Comparison of ENCODE assay signal across 8 cellular contexts in genomic region chr17:4249452-4250029, GRCh38. TPM values are rescaled to one million over a fixed set of nuclear protein-coding genes. Genes with fewer than 3 reads are reported as not detected.
DNase-seq lines count a peak whose midpoint lies in the region; ATAC-seq, FAIRE-seq and TF ChIP-seq lines count a peak whose summit lies in the region.

No MANE protein-coding gene starts in this region.

- H4K20me1 ChIP-seq in OCI-LY3 (ENCODE audit: insufficient read depth, low read length) = peaks cover 13% of the 10 kb centered on the region

- FAIRE-seq in GM12891 (lab: Jason Lieb, UNC) = peak; percentile 31

- peaks cover 66% of the 10 kb centered on the region for H3K79me2 ChIP-seq in OCI-LY3 (ENCODE audit: low read length)

- WGBS in neuronal stem cell (ENCODE audit: extremely low coverage in 2 of 2, insufficient read length in 2 of 2, insufficient replicate concordance in 1 of 2), 2 donors = no CpG with 5 or more reads among the region's 4 CpGs

- DNase-seq in AG04449 (ENCODE audit: low read depth, low spot score) (no peak), GM12891 (ENCODE audit: insufficient read length, low spot score) (peak; percentile 35), choroid plexus epithelial cell (ENCODE audit: low read depth) (peak; percentile 70), neuronal stem cell (ENCODE audit: low spot score) (peak; percentile 8), NCI-H1105 (lab: John Stamatoyannopoulos, UW) (no peak)

- H3K36me3 ChIP-seq in OCI-LY3 (replicated peaks; ENCODE audit: low read depth, low read length) = no peaks in the 10 kb centered on the region
- H3K36me3 ChIP-seq in neuronal stem cell (replicated peaks in 1 of 2; ENCODE audit: control insufficient read depth in 2 of 2, insufficient read depth in 2 of 2, low read length in 2 of 2) = peaks cover 5 to 28% of the 10 kb centered on the region in 2 donors

- no peak overlapping the region for H3K4me3 ChIP-seq in AG04449 (ENCODE audit: low read depth, low read length)
- H3K4me3 ChIP-seq in OCI-LY3 (ENCODE audit: low read length) = no peak overlapping the region
- no peak overlapping the region for H3K4me3 ChIP-seq in choroid plexus epithelial cell (ENCODE audit: low read depth, low read length)
- H3K4me3 ChIP-seq in neuronal stem cell (ENCODE audit: low read length in 2 of 2) = no peak overlapping the region

- no peak overlapping the region for H3K18ac ChIP-seq in neuronal stem cell (ENCODE audit: low read length)

- H3K27ac ChIP-seq in OCI-LY3 (ENCODE audit: low read length) = no peak overlapping the region
- H3K27ac ChIP-seq in neuronal stem cell (replicated peaks; ENCODE audit: low read length) = no peak overlapping the region

- CTCF ChIA-PET in AG04449 (lab: Yijun Ruan, JAX) = interaction anchor here (0.8 to 7.4 kb wide), 19 partner anchors 9 to 147 kb away, joined by 3 to 72 read pairs (median 7); partner anchors contain the start of gene ANKFY1

- no peak overlapping the region for H3K9ac ChIP-seq in OCI-LY3 (ENCODE audit: low read length)
- H3K9ac ChIP-seq in neuronal stem cell (ENCODE audit: low read depth, low read length, poor library complexity) = no peak overlapping the region

- H3K23ac ChIP-seq in neuronal stem cell (ENCODE audit: low read depth, low read length, poor library complexity) = no peak overlapping the region

- TF ChIP-seq CTCF in AG04449 (IDR thresholded peaks at IDR 0.05; ENCODE audit: insufficient read depth, low read length, missing control alignments) (peak; percentile 41), OCI-LY3 (IDR thresholded peaks at IDR 0.05; ENCODE audit: low read depth, low read length) (peak; percentile 28; the same call in 1 of the 2 replicates), choroid plexus epithelial cell (conservative IDR thresholded peaks at IDR 0.05; ENCODE audit: low read depth, low read length) (peak; percentile 73)

- H2BK5ac ChIP-seq in neuronal stem cell (ENCODE audit: low read length) = no peak overlapping the region

- no peaks in the 10 kb centered on the region for H3K9me3 ChIP-seq in OCI-LY3 (ENCODE audit: insufficient read depth, low read length)
- no peaks in the 10 kb centered on the region for H3K9me3 ChIP-seq in neuronal stem cell (replicated peaks in 1 of 2; ENCODE audit: control insufficient read depth in 2 of 2, insufficient read depth in 1 of 2, low read depth in 1 of 2, low read length in 2 of 2)

- H3K4me1 ChIP-seq in OCI-LY3 (ENCODE audit: low read length) (no peaks in the 10 kb centered on the region), neuronal stem cell (ENCODE audit: control insufficient read depth in 2 of 2, insufficient read depth in 1 of 2, low read depth in 1 of 2, low read length in 2 of 2) (no peaks in the 10 kb centered on the region)

- no peak overlapping the region for H2AFZ ChIP-seq in OCI-LY3 (ENCODE audit: low read depth, low read length)
- no peak overlapping the region for H2AFZ ChIP-seq in neuronal stem cell (ENCODE audit: low read length)

- POLR2A ChIA-PET in AG04449 (lab: Yijun Ruan, JAX) = no interaction called here

- H2BK15ac ChIP-seq in neuronal stem cell (ENCODE audit: low read length) = no peak overlapping the region

- no peak overlapping the region for H4K8ac ChIP-seq in neuronal stem cell (ENCODE audit: low read depth, low read length)

- no peak overlapping the region for H4K91ac ChIP-seq in neuronal stem cell (ENCODE audit: low read depth, low read length, poor library complexity)

- no peak overlapping the region for H2BK120ac ChIP-seq in neuronal stem cell (ENCODE audit: low read depth, low read length)

- no peak overlapping the region for H2AK5ac ChIP-seq in neuronal stem cell (ENCODE audit: low read depth, low read length)

- TF ChIP-seq POLR2A in GM12891 (IDR thresholded peaks at IDR 0.05; ENCODE audit: low read depth, low read length) = no peak

- peaks cover 4% of the 10 kb centered on the region for H3K79me1 ChIP-seq in neuronal stem cell (ENCODE audit: low read depth, low read length)

- H3K4me2 ChIP-seq in OCI-LY3 (ENCODE audit: low read length) = no peak overlapping the region
- H3K4me2 ChIP-seq in neuronal stem cell (ENCODE audit: insufficient read depth, low read length, poor library complexity, severe bottlenecking) = no peak overlapping the region

- H2BK12ac ChIP-seq in neuronal stem cell (ENCODE audit: low read length) = no peak overlapping the region

- no peak overlapping the region for H3K14ac ChIP-seq in neuronal stem cell (ENCODE audit: low read length)

- H3K27me3 ChIP-seq in OCI-LY3 (ENCODE audit: low read depth, low read length) (no peaks in the 10 kb centered on the region), neuronal stem cell (ENCODE audit: control insufficient read depth in 3 of 3, insufficient read depth in 3 of 3, low read depth in 1 of 3, low read length in 3 of 3) (no peaks in the 10 kb centered on the region)

- no peak overlapping the region for H3K4ac ChIP-seq in neuronal stem cell (ENCODE audit: low read length)

- no peak for ATAC-seq in GM21447 (IDR thresholded peaks at IDR 0.05; ENCODE audit: unreplicated experiment)
- no peak for ATAC-seq in GM21786 (IDR thresholded peaks at IDR 0.05; ENCODE audit: unreplicated experiment)

TF ChIP-seq in GM12891, 5 proteins besides CTCF, POLR2A, EP300 and RAD21:
- TF ChIP-seq POLR2AphosphoS5 (IDR thresholded peaks at IDR 0.05; ENCODE audit: low read depth, low read length) = no peak
- no peak for TF ChIP-seq POU2F2 (IDR thresholded peaks at IDR 0.05; ENCODE audit: low read depth, low read length)
- no peak for TF ChIP-seq SPI1 (IDR thresholded peaks at IDR 0.05; ENCODE audit: low read depth, low read length)
- TF ChIP-seq PAX5 (IDR thresholded peaks at IDR 0.05; ENCODE audit: insufficient read depth, low read length, severe bottlenecking) = no peak
- no peak for TF ChIP-seq TAF1 (IDR thresholded peaks at IDR 0.05; ENCODE audit: low read depth, low read length)

RNA-seq across cellular contexts. Expression of gene ANKFY1, which starts 14.2 kb away (rescaled TPM):
- polyA plus RNA-seq in GM12891 (2012; ENCODE audit: low read depth, missing spikeins) = 9.6 TPM
- polyA plus RNA-seq in neuronal stem cell (2013, experiment 1 of 2) = 17.7 TPM
- polyA plus RNA-seq in neuronal stem cell (2013, experiment 2 of 2) = 18.3 TPM

Comparison
In these comparisons a context has a peak if more than half of its experiments do, and no peak if none do; other contexts are left out.
1. DNase-seq: peak in GM12891 (single experiment), choroid plexus epithelial cell (single experiment) and neuronal stem cell (single experiment); none in AG04449 (single experiment) and NCI-H1105 (single experiment).
2. Peak in every context shown above with its lines, with median percentiles within 50 percentile points of each other: CTCF ChIP-seq.